Comparison of ENCODE assay signal across 30 cellular contexts in the genomic region with DNA sequence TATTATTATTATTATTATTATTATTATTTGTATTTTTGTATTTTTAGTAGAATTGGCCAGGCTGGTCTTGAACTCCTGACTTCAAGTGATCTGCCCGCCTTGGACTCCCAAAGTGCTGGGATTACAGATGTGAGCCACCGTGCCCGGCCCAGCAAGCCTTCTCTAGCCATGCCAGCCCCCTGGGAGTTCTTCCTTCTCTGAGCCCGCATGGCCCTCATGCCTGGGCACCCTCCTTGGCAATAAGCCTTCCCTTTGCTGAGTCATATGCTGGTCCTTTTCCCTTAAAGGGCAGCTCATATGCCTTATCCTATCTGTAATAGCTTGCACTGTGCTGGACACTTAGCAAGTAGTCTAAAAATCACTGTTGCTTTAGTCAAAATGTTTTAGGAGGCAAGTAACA. TPM values are rescaled to one million over a fixed set of nuclear protein-coding genes. Genes with fewer than 3 reads are reported as not detected.
DNase-seq lines count a peak whose midpoint lies in the region; ATAC-seq, FAIRE-seq and TF ChIP-seq lines count a peak whose summit lies in the region.
"Had no signal": no experiment of that assay in that cellular context is flagged by ENCODE, and none has a peak within 500 bp of the region (broad histone marks: within the 10 kb centered on the region; RNA-seq: fewer than 3 reads in every experiment).

No MANE protein-coding gene starts in this region.

- TF ChIP-seq CTCF in epithelial cell of esophagus (IDR thresholded peaks at IDR 0.05; ENCODE audit: insufficient read depth, low read depth, low read length, missing control alignments): no peak

- no peak overlapping the region for H2AFZ ChIP-seq in trophoblast cell (ENCODE audit: insufficient read depth, low read length, poor library complexity)

- WGBS in trophoblast cell (ENCODE audit: extremely low coverage, insufficient coverage, insufficient read length): no CpG with 5 or more reads among the region's 4 CpGs

- no peak overlapping the region for H3K4me3 ChIP-seq in epithelial cell of esophagus (ENCODE audit: low read length)
- no peak overlapping the region for H3K4me3 ChIP-seq in trophoblast cell (ENCODE audit: low read depth, low read length)
- H3K4me3 ChIP-seq: tibial nerve had no signal

- H2AK5ac ChIP-seq in trophoblast cell (ENCODE audit: low read length): no peak overlapping the region

- no peaks in the 10 kb centered on the region for H3K36me3 ChIP-seq in trophoblast cell (ENCODE audit: control insufficient read depth in 1 of 2, insufficient read depth in 2 of 2, low read length in 2 of 2)
- H3K36me3 ChIP-seq: tibial nerve had no signal

- no peak overlapping the region for H3K4ac ChIP-seq in trophoblast cell (ENCODE audit: low read depth, low read length)

- H3K9ac ChIP-seq in trophoblast cell (ENCODE audit: low read length): no peak overlapping the region

- H3K18ac ChIP-seq in trophoblast cell (ENCODE audit: low read length): no peak overlapping the region

- H2BK12ac ChIP-seq in trophoblast cell (ENCODE audit: low read length): no peak overlapping the region

- ATAC-seq in HG02759 (IDR thresholded peaks at IDR 0.05; ENCODE audit: unreplicated experiment): no peak
- ATAC-seq: CD8-positive, alpha-beta T cell had no signal

- H3K79me2 ChIP-seq in trophoblast cell (ENCODE audit: control insufficient read depth, insufficient read depth, low read length, poor library complexity): no peaks in the 10 kb centered on the region

- H3K79me1 ChIP-seq in trophoblast cell (ENCODE audit: low read length): no peaks in the 10 kb centered on the region

- H3K27ac ChIP-seq in trophoblast cell (ENCODE audit: low read depth, low read length): no peak overlapping the region
- H3K27ac ChIP-seq: tibial nerve had no signal

- no peak overlapping the region for H4K91ac ChIP-seq in trophoblast cell (ENCODE audit: low read depth, low read length)

- H3K23ac ChIP-seq in trophoblast cell (ENCODE audit: low read length): no peak overlapping the region

- DNase-seq in GM03348 (ENCODE audit: low spot score) (peak; percentile 30), RCC 7860 (ENCODE audit: low spot score) (peak; percentile 23), epithelial cell of esophagus (ENCODE audit: low read depth) (peak; percentile 46), trophoblast cell (peak; percentile 51 to 73), T-helper 2 cell (no peak), ureter (ENCODE audit: low spot score) (no peak), C1 segment of cervical spinal cord (lab: John Stamatoyannopoulos, UW) (no peak)
- DNase-seq: activated CD4-positive, alpha-beta T cell treated with anti-CD3 and anti-CD28 coated beads for 1 hour; activated CD8-positive, alpha-beta memory T cell treated with anti-CD3 and anti-CD28 coated beads for 24 hours; activated naive CD4-positive, alpha-beta T cell treated with anti-CD3 and anti-CD28 coated beads, Interleukin-2, amount 10 ng/mL, durations not matched to agents 7 days and 5 days; activated T-cell treated with anti-CD3 and anti-CD28 coated beads, Interleukin-2, amount 50 U/mL, for 48 hours; anterior cingulate cortex; CD8-positive, alpha-beta T cell; endodermal cell; H7; hypothalamus; Kasumi-1; mammary epithelial cell; NCI-H1105 treated with DMSO at 0.1 percent for 48 hours; NCI-H2081 treated with DMSO at 0.1 percent for 48 hours; NCI-H446 treated with DMSO at 0.1 percent for 48 hours; NK-92 treated with Interleukin-12 subunit alpha and Interleukin-12 subunit beta, amount 100 ng/mL, for 24 hours; stimulated activated CD4-positive, alpha-beta T cell treated with anti-CD3 and anti-CD28 coated beads, Interleukin-1b, Interleukin-23, amount 100 ng/mL, for 48 hours; stimulated activated naive CD4-positive, alpha-beta T cell; T1000 had no signal

- no peak for FAIRE-seq in RCC 7860 (lab: Jason Lieb, UNC)
- FAIRE-seq: colon, frontal cortex, islet of Langerhans had no signal

- no peaks in the 10 kb centered on the region for H3K27me3 ChIP-seq in trophoblast cell (ENCODE audit: insufficient read depth, low read length)
- H3K27me3 ChIP-seq: tibial nerve had no signal

- no peak overlapping the region for H4K8ac ChIP-seq in trophoblast cell (ENCODE audit: low read depth, low read length)

- no peak overlapping the region for H2BK120ac ChIP-seq in trophoblast cell (ENCODE audit: insufficient read depth, low read length, poor library complexity)

- no peak overlapping the region for H3K4me2 ChIP-seq in trophoblast cell (ENCODE audit: low read length)

- H3K9me3 ChIP-seq in trophoblast cell (ENCODE audit: insufficient read depth, low read depth, low read length): no peaks in the 10 kb centered on the region
- H3K9me3 ChIP-seq: tibial nerve had no signal

- H2BK5ac ChIP-seq in trophoblast cell (ENCODE audit: low read depth, low read length, poor library complexity): no peak overlapping the region

- H4K12ac ChIP-seq in trophoblast cell (ENCODE audit: low read depth, low read length): no peak overlapping the region

- peaks cover 0 to 1% of the 10 kb centered on the region in 2 experiments for H3K4me1 ChIP-seq in trophoblast cell (ENCODE audit: control insufficient read depth in 1 of 2, insufficient read depth in 2 of 2, low read length in 2 of 2)

- H3K14ac ChIP-seq in trophoblast cell (ENCODE audit: low read length): no peak overlapping the region

RNA-seq across cellular contexts. Expression of a gene that starts 8.5 kb away (rescaled TPM):
- 12.5 and 12.6 TPM in 2 replicates for polyA plus RNA-seq in trophoblast cell (2013)
- total RNA-seq in ureter: 226 TPM

RNA-seq across cellular contexts. Expression of a gene that starts 29.0 kb away (rescaled TPM):
- polyA plus RNA-seq in trophoblast cell (2013): not detected in 2 replicates
- not detected for total RNA-seq in ureter
- total RNA-seq: mammary epithelial cell, tibial nerve had no signal
- polyA plus RNA-seq: mammary epithelial cell had no signal

Comparison
In these comparisons a context has a peak if more than half of its experiments do, and no peak if none do; other contexts are left out.
1. DNase-seq: peak in GM03348 (single experiment), RCC 7860 (single experiment), epithelial cell of esophagus (single experiment) and trophoblast cell (2 of 2); none in T-helper 2 cell (0 of 5), ureter (single experiment) and C1 segment of cervical spinal cord (0 of 14).